ENCODE assay signal across 8 cellular contexts in genomic region chr17:1203967-1204291, GRCh38. TPM values are rescaled to one million over a fixed set of nuclear protein-coding genes. Genes with fewer than 3 reads are reported as not detected.
DNase-seq lines count a peak whose midpoint lies in the region; ATAC-seq and TF ChIP-seq lines count a peak whose summit lies in the region.

No MANE protein-coding gene starts in this region.

- H3K4me1 ChIP-seq in mesendoderm (ENCODE audit: control insufficient read depth, low read depth, low read length) = no peaks in the 10 kb centered on the region
- peaks cover 7 to 39% (median 13%) of the 10 kb centered on the region in 4 donors for H3K4me1 ChIP-seq in transverse colon

- H3K18ac ChIP-seq in mesendoderm (ENCODE audit: low read length) = peak overlapping the region; percentile 7

- H4K5ac ChIP-seq in mesendoderm (ENCODE audit: low read length) = no peak overlapping the region

- H3K4ac ChIP-seq in mesendoderm (ENCODE audit: low read depth, low read length) = no peak overlapping the region

- CTCF ChIA-PET in activated CD8-positive, alpha-beta T cell treated with anti-CD3 and anti-CD28 coated beads, Interleukin-2, amount 10 ng/mL, durations not matched to agents 7 days and 5 days (lab: Charles Lee) = no interaction called here
- CTCF ChIA-PET in activated CD8-positive, alpha-beta T cell treated with anti-CD3 and anti-CD28 coated beads for 36 hours (lab: Charles Lee) = interaction anchor here (0.9 kb wide), 1 partner anchor 82 kb away, joined by 5 read pairs; no protein-coding TSS in a partner anchor
- CTCF ChIA-PET in activated naive CD4-positive, alpha-beta T cell treated with anti-CD3 and anti-CD28 coated beads, Interleukin-2, amount 10 ng/mL, durations not matched to agents 7 days and 5 days (lab: Charles Lee) = no interaction called here

- H3K79me1 ChIP-seq in mesendoderm (ENCODE audit: low read length) = no peaks in the 10 kb centered on the region

- H3K56ac ChIP-seq in mesendoderm (ENCODE audit: low read length) = peak overlapping the region; percentile 90

- TF ChIP-seq CTCF in activated CD8-positive, alpha-beta T cell treated with anti-CD3 and anti-CD28 coated beads for 36 hours (IDR thresholded peaks at IDR 0.05) = no peak
- TF ChIP-seq CTCF in transverse colon (IDR thresholded peaks at IDR 0.05) = no peak

- in situ Hi-C loops in transverse colon (cut with MboI; ENCODE audit: low pct_ligation_motif_present in 1 of 4, low pct_unique_long_range_greater_than_20kb in 1 of 4, low sequenced_read_pairs in 3 of 4) = no loop called here

- WGBS in mesendoderm (ENCODE audit: extremely low coverage, insufficient coverage, low lambda C conversion rate) = no CpG with 5 or more reads among the region's 19 CpGs
- WGBS in transverse colon (ENCODE audit: low coverage in 1 of 2), 2 donors = 81% methylated on average over 19 of the region's 19 CpGs; no CpG with 5 or more reads in 1 of the 2 donors

- peaks cover 2% of the 10 kb centered on the region for H3K27me3 Mint-ChIP-seq in activated CD8-positive, alpha-beta T cell treated with anti-CD3 and anti-CD28 coated beads, Interleukin-2, amount 10 ng/mL, durations not matched to agents 7 days and 5 days (ENCODE audit: low read depth)
- no peaks in the 10 kb centered on the region for H3K27me3 Mint-ChIP-seq in activated CD8-positive, alpha-beta T cell treated with anti-CD3 and anti-CD28 coated beads for 36 hours
- no peaks in the 10 kb centered on the region for H3K27me3 Mint-ChIP-seq in dendritic cell treated with granulocyte-macrophage colony-stimulating factor and Interleukin-4, amounts not matched to agents 40 ng/mL and 50 ng/mL, for 4 days
- peaks cover 51% of the 10 kb centered on the region for H3K27me3 Mint-ChIP-seq in activated naive CD4-positive, alpha-beta T cell treated with anti-CD3 and anti-CD28 coated beads, Interleukin-2, amount 10 ng/mL, durations not matched to agents 7 days and 5 days

- peak overlapping the region; percentile 42 for H3K4me3 Mint-ChIP-seq in activated CD8-positive, alpha-beta T cell treated with anti-CD3 and anti-CD28 coated beads, Interleukin-2, amount 10 ng/mL, durations not matched to agents 7 days and 5 days
- H3K4me3 Mint-ChIP-seq in activated CD8-positive, alpha-beta T cell treated with anti-CD3 and anti-CD28 coated beads for 36 hours = no peak overlapping the region
- H3K4me3 Mint-ChIP-seq in dendritic cell treated with granulocyte-macrophage colony-stimulating factor and Interleukin-4, amounts not matched to agents 40 ng/mL and 50 ng/mL, for 4 days = peak overlapping the region; percentile 62
- H3K4me3 Mint-ChIP-seq in activated naive CD4-positive, alpha-beta T cell treated with anti-CD3 and anti-CD28 coated beads, Interleukin-2, amount 10 ng/mL, durations not matched to agents 7 days and 5 days = no peak overlapping the region

- no peak for ATAC-seq in activated CD8-positive, alpha-beta T cell treated with anti-CD3 and anti-CD28 coated beads, Interleukin-2, amount 10 ng/mL, durations not matched to agents 7 days and 5 days
- ATAC-seq in activated CD8-positive, alpha-beta T cell treated with anti-CD3 and anti-CD28 coated beads for 36 hours = no peak
- no peak for ATAC-seq in GM19035 (IDR thresholded peaks at IDR 0.05; ENCODE audit: unreplicated experiment)

- peak overlapping the region; percentile 57 for H3K9ac ChIP-seq in mesendoderm (ENCODE audit: low read length)

- H3K27me3 ChIP-seq in mesendoderm (ENCODE audit: insufficient read depth, low read length, poor library complexity) = no peaks in the 10 kb centered on the region
- H3K27me3 ChIP-seq in transverse colon = no peaks in the 10 kb centered on the region

- POLR2A ChIA-PET in activated CD8-positive, alpha-beta T cell treated with anti-CD3 and anti-CD28 coated beads, Interleukin-2, amount 10 ng/mL, durations not matched to agents 7 days and 5 days (lab: Charles Lee) = no interaction called here
- POLR2A ChIA-PET in activated CD8-positive, alpha-beta T cell treated with anti-CD3 and anti-CD28 coated beads for 36 hours (lab: Charles Lee) = interaction anchor here (0.6 kb wide), 1 partner anchor 50 kb away, joined by 3 read pairs; no protein-coding TSS in a partner anchor

- TF ChIP-seq EP300 in transverse colon (IDR thresholded peaks at IDR 0.05; ENCODE audit: low read depth) = no peak

- DNase-seq in activated CD8-positive, alpha-beta T cell treated with anti-CD3 and anti-CD28 coated beads, Interleukin-2, amount 10 ng/mL, durations not matched to agents 7 days and 5 days = no peak
- DNase-seq in activated CD8-positive, alpha-beta T cell treated with anti-CD3 and anti-CD28 coated beads for 36 hours = no peak
- DNase-seq in mesendoderm (no peak), transverse colon (no peak), cortex of kidney (lab: John Stamatoyannopoulos, UW) (no peak)
- no peak for DNase-seq in activated naive CD4-positive, alpha-beta T cell treated with anti-CD3 and anti-CD28 coated beads, Interleukin-2, amount 10 ng/mL, durations not matched to agents 7 days and 5 days

- H3K36me3 ChIP-seq in mesendoderm (ENCODE audit: control insufficient read depth, insufficient read depth, low read length) = no peaks in the 10 kb centered on the region
- no peaks in the 10 kb centered on the region for H3K36me3 ChIP-seq in transverse colon

- H3K9me3 Mint-ChIP-seq in activated CD8-positive, alpha-beta T cell treated with anti-CD3 and anti-CD28 coated beads, Interleukin-2, amount 10 ng/mL, durations not matched to agents 7 days and 5 days (ENCODE audit: insufficient read depth) = no peaks in the 10 kb centered on the region
- H3K9me3 Mint-ChIP-seq in activated CD8-positive, alpha-beta T cell treated with anti-CD3 and anti-CD28 coated beads for 36 hours = no peaks in the 10 kb centered on the region
- H3K9me3 Mint-ChIP-seq in dendritic cell treated with granulocyte-macrophage colony-stimulating factor and Interleukin-4, amounts not matched to agents 40 ng/mL and 50 ng/mL, for 4 days = no peaks in the 10 kb centered on the region
- no peaks in the 10 kb centered on the region for H3K9me3 Mint-ChIP-seq in activated naive CD4-positive, alpha-beta T cell treated with anti-CD3 and anti-CD28 coated beads, Interleukin-2, amount 10 ng/mL, durations not matched to agents 7 days and 5 days

- H2BK120ac ChIP-seq in mesendoderm (ENCODE audit: low read depth, low read length) = no peak overlapping the region

- intact Hi-C loops in activated CD8-positive, alpha-beta T cell treated with anti-CD3 and anti-CD28 coated beads for 36 hours (cut with micrococcal nuclease) = no loop called here
- intact Hi-C loops in dendritic cell treated with granulocyte-macrophage colony-stimulating factor and Interleukin-4, amounts not matched to agents 40 ng/mL and 50 ng/mL, for 4 days (cut with micrococcal nuclease) = no loop called here
- intact Hi-C loops in transverse colon (cut with DNase I; ENCODE audit: low total_unique reads) = no loop called here

- no peak overlapping the region for H3K27ac ChIP-seq in mesendoderm (ENCODE audit: low read depth, low read length)
- peak overlapping the region; percentile 61 to 78 (median 74) for H3K27ac ChIP-seq in transverse colon

- H2BK5ac ChIP-seq in mesendoderm (ENCODE audit: low read length) = no peak overlapping the region

- H3K79me2 ChIP-seq in mesendoderm (ENCODE audit: control insufficient read depth, insufficient read depth, low read length) = no peaks in the 10 kb centered on the region

- no peak for TF ChIP-seq POLR2A in transverse colon (IDR thresholded peaks at IDR 0.05)

- peaks cover 9% of the 10 kb centered on the region for H3K36me3 Mint-ChIP-seq in activated CD8-positive, alpha-beta T cell treated with anti-CD3 and anti-CD28 coated beads, Interleukin-2, amount 10 ng/mL, durations not matched to agents 7 days and 5 days (ENCODE audit: low read depth)
- no peaks in the 10 kb centered on the region for H3K36me3 Mint-ChIP-seq in activated CD8-positive, alpha-beta T cell treated with anti-CD3 and anti-CD28 coated beads for 36 hours (ENCODE audit: low read depth)
- H3K36me3 Mint-ChIP-seq in dendritic cell treated with granulocyte-macrophage colony-stimulating factor and Interleukin-4, amounts not matched to agents 40 ng/mL and 50 ng/mL, for 4 days (ENCODE audit: low read depth) = peaks cover 29% of the 10 kb centered on the region
- H3K36me3 Mint-ChIP-seq in activated naive CD4-positive, alpha-beta T cell treated with anti-CD3 and anti-CD28 coated beads, Interleukin-2, amount 10 ng/mL, durations not matched to agents 7 days and 5 days = peaks cover 1% of the 10 kb centered on the region

- H3K4me3 ChIP-seq in mesendoderm (ENCODE audit: low read length) (no peak overlapping the region), transverse colon (peak overlapping the region in 3 of 4 donors; percentile 32 to 53 (median 50))

- no peaks in the 10 kb centered on the region for H3K9me3 ChIP-seq in transverse colon

- H3K4me2 ChIP-seq in mesendoderm (ENCODE audit: low read length) = peak overlapping the region; percentile 41

- H4K8ac ChIP-seq in mesendoderm (ENCODE audit: low read depth, low read length) = no peak overlapping the region

- H2BK15ac ChIP-seq in mesendoderm (replicated peaks; ENCODE audit: low read depth) = no peak overlapping the region

- H3K23ac ChIP-seq in mesendoderm (ENCODE audit: low read length) = no peak overlapping the region

- H2AK5ac ChIP-seq in mesendoderm (ENCODE audit: low read length) = no peak overlapping the region

- H3K27ac Mint-ChIP-seq in activated CD8-positive, alpha-beta T cell treated with anti-CD3 and anti-CD28 coated beads, Interleukin-2, amount 10 ng/mL, durations not matched to agents 7 days and 5 days = no peak overlapping the region
- no peak overlapping the region for H3K27ac Mint-ChIP-seq in activated CD8-positive, alpha-beta T cell treated with anti-CD3 and anti-CD28 coated beads for 36 hours
- H3K27ac Mint-ChIP-seq in dendritic cell treated with granulocyte-macrophage colony-stimulating factor and Interleukin-4, amounts not matched to agents 40 ng/mL and 50 ng/mL, for 4 days = peak overlapping the region; percentile 62
- no peak overlapping the region for H3K27ac Mint-ChIP-seq in activated naive CD4-positive, alpha-beta T cell treated with anti-CD3 and anti-CD28 coated beads, Interleukin-2, amount 10 ng/mL, durations not matched to agents 7 days and 5 days

- peaks cover 49% of the 10 kb centered on the region for H3K4me1 Mint-ChIP-seq in activated CD8-positive, alpha-beta T cell treated with anti-CD3 and anti-CD28 coated beads, Interleukin-2, amount 10 ng/mL, durations not matched to agents 7 days and 5 days (ENCODE audit: low read depth)
- H3K4me1 Mint-ChIP-seq in activated CD8-positive, alpha-beta T cell treated with anti-CD3 and anti-CD28 coated beads for 36 hours (ENCODE audit: low read depth) = peaks cover 29% of the 10 kb centered on the region
- peaks cover 76% of the 10 kb centered on the region for H3K4me1 Mint-ChIP-seq in dendritic cell treated with granulocyte-macrophage colony-stimulating factor and Interleukin-4, amounts not matched to agents 40 ng/mL and 50 ng/mL, for 4 days (ENCODE audit: low read depth)
- H3K4me1 Mint-ChIP-seq in activated naive CD4-positive, alpha-beta T cell treated with anti-CD3 and anti-CD28 coated beads, Interleukin-2, amount 10 ng/mL, durations not matched to agents 7 days and 5 days = peaks cover 32% of the 10 kb centered on the region

RNA-seq across cellular contexts. Expression of gene ABR, which starts 24.1 kb away (rescaled TPM):
- 100 to 1,000 TPM; 143 to 156 TPM for total RNA-seq in activated CD8-positive, alpha-beta T cell treated with anti-CD3 and anti-CD28 coated beads, Interleukin-2, amount 10 ng/mL, durations not matched to agents 7 days and 5 days
- total RNA-seq in activated CD8-positive, alpha-beta T cell treated with anti-CD3 and anti-CD28 coated beads for 36 hours = 10 to 100 TPM; 44.4 to 46.6 TPM
- polyA plus RNA-seq in mesendoderm (2013, experiment 1 of 2) = 11.5 TPM
- polyA plus RNA-seq in mesendoderm (2013, experiment 2 of 2) = 12.0 TPM
- total RNA-seq in transverse colon = 1,000 to 10,000 TPM in 1 of 4 donors, 100 to 1,000 TPM in 3; 286 to 1,099 (median 522) TPM

Comparison
In these comparisons a context has a peak if more than half of its experiments do, and no peak if none do; other contexts are left out.
1. H3K4me3 Mint-ChIP-seq: peak in activated CD8-positive, alpha-beta T cell treated with anti-CD3 and anti-CD28 coated beads, Interleukin-2, amount 10 ng/mL, durations not matched to agents 7 days and 5 days (single experiment) and dendritic cell treated with granulocyte-macrophage colony-stimulating factor and Interleukin-4, amounts not matched to agents 40 ng/mL and 50 ng/mL, for 4 days (single experiment); none in activated CD8-positive, alpha-beta T cell treated with anti-CD3 and anti-CD28 coated beads for 36 hours (single experiment) and activated naive CD4-positive, alpha-beta T cell treated with anti-CD3 and anti-CD28 coated beads, Interleukin-2, amount 10 ng/mL, durations not matched to agents 7 days and 5 days (single experiment).